Comparison of ENCODE assay signal across 14 cellular contexts in genomic region chr9:137705906-137706305, GRCh38.
A peak's percentile ranks its signal among the peaks of the same experiment; 100 is the strongest.
DNase-seq lines count a peak whose midpoint lies in the region; ATAC-seq, FAIRE-seq and TF ChIP-seq lines count a peak whose summit lies in the region.
"Had no signal": no experiment of that assay in that cellular context is flagged by ENCODE, and none has a peak within 500 bp of the region (broad histone marks: within the 10 kb centered on the region; RNA-seq: fewer than 3 reads in every experiment).

No MANE protein-coding gene starts in this region.

- ATAC-seq in GM18502 (IDR thresholded peaks at IDR 0.05; ENCODE audit: poor library complexity, unreplicated experiment) (peak; percentile 22), HG02642 (IDR thresholded peaks at IDR 0.05; ENCODE audit: poor library complexity, unreplicated experiment) (peak; percentile 11)
- ATAC-seq in activated naive CD8-positive, alpha-beta T cell treated with anti-CD3 and anti-CD28 coated beads, Interleukin-2, amount 10 ng/mL, durations not matched to agents 7 days and 5 days (ENCODE audit: low read depth), result no peak

- no peaks in the 10 kb centered on the region for H3K27me3 Mint-ChIP-seq in activated naive CD8-positive, alpha-beta T cell treated with anti-CD3 and anti-CD28 coated beads, Interleukin-2, amount 10 ng/mL, durations not matched to agents 7 days and 5 days
- H3K27me3 Mint-ChIP-seq in endodermal cell (ENCODE audit: insufficient read depth), result no peaks in the 10 kb centered on the region

- POLR2A ChIA-PET in activated naive CD8-positive, alpha-beta T cell treated with anti-CD3 and anti-CD28 coated beads, Interleukin-2, amount 10 ng/mL, durations not matched to agents 7 days and 5 days (lab: Charles Lee), result no interaction called here

- H3K4me3 ChIP-seq in BLaER1 treated with 17β-estradiol and CSF1 and Interleukin-3, amounts not matched to agents 10 nM and 100 nM, result no peak overlapping the region
- H3K4me3 ChIP-seq in endodermal cell (ENCODE audit: low read length), result no peak overlapping the region
- H3K4me3 ChIP-seq: dorsolateral prefrontal cortex, heart left ventricle, upper lobe of right lung had no signal

- H3K9me3 ChIP-seq in BLaER1 treated with 17β-estradiol and CSF1 and Interleukin-3, amounts not matched to agents 10 nM and 100 nM (replicated peaks in 1 of 11), result peaks cover 31 to 37% (median 35%) of the 10 kb centered on the region in 11 experiments
- peaks cover 25% of the 10 kb centered on the region for H3K9me3 ChIP-seq in endodermal cell (ENCODE audit: control insufficient read depth, low read length)
- H3K9me3 ChIP-seq: BE2C, upper lobe of right lung had no signal

- 92% methylated on average over 10 of the region's 10 CpGs; no CpG with 5 or more reads in 1 of the 2 experiments for WGBS in endodermal cell (ENCODE audit: insufficient coverage in 1 of 2, insufficient read length in 1 of 2), 2 experiments

- TF ChIP-seq POLR2A in H54 (IDR thresholded peaks at IDR 0.05; ENCODE audit: low read depth, low read length), result no peak

- peaks cover 9 to 30% (median 16%) of the 10 kb centered on the region in 10 experiments for H3K4me1 ChIP-seq in BLaER1 treated with 17β-estradiol and CSF1 and Interleukin-3, amounts not matched to agents 10 nM and 100 nM
- H3K4me1 ChIP-seq in endodermal cell (ENCODE audit: control insufficient read depth, insufficient read depth, low read length), result no peaks in the 10 kb centered on the region
- H3K4me1 ChIP-seq: BE2C, upper lobe of right lung had no signal

- peaks cover 6% of the 10 kb centered on the region for H3K9me3 Mint-ChIP-seq in activated naive CD8-positive, alpha-beta T cell treated with anti-CD3 and anti-CD28 coated beads, Interleukin-2, amount 10 ng/mL, durations not matched to agents 7 days and 5 days
- H3K9me3 Mint-ChIP-seq in endodermal cell, result peaks cover 35% of the 10 kb centered on the region

- peak overlapping the region; percentile 30 for H3K4me3 Mint-ChIP-seq in activated naive CD8-positive, alpha-beta T cell treated with anti-CD3 and anti-CD28 coated beads, Interleukin-2, amount 10 ng/mL, durations not matched to agents 7 days and 5 days
- no peak overlapping the region for H3K4me3 Mint-ChIP-seq in endodermal cell

- H3K36me3 ChIP-seq in BLaER1 treated with 17β-estradiol and CSF1 and Interleukin-3, amounts not matched to agents 10 nM and 100 nM, result peaks cover 41 to 65% (median 52%) of the 10 kb centered on the region in 11 experiments
- H3K36me3 ChIP-seq in endodermal cell (ENCODE audit: control insufficient read depth, insufficient read depth, low read length), result peaks cover under 1% of the 10 kb centered on the region

- peaks cover 42% of the 10 kb centered on the region for H3K36me3 Mint-ChIP-seq in activated naive CD8-positive, alpha-beta T cell treated with anti-CD3 and anti-CD28 coated beads, Interleukin-2, amount 10 ng/mL, durations not matched to agents 7 days and 5 days
- peaks cover 34% of the 10 kb centered on the region for H3K36me3 Mint-ChIP-seq in endodermal cell (ENCODE audit: low read depth)

- H3K4me2 ChIP-seq in BLaER1 treated with 17β-estradiol and CSF1 and Interleukin-3, amounts not matched to agents 10 nM and 100 nM, result peak overlapping the region; percentile 2 to 72 (median 50); a peak in 16 of 22 replicates

- no peaks in the 10 kb centered on the region for H3K27me3 ChIP-seq in BLaER1 treated with 17β-estradiol and CSF1 and Interleukin-3, amounts not matched to agents 10 nM and 100 nM
- H3K27me3 ChIP-seq in endodermal cell (ENCODE audit: control insufficient read depth, insufficient read depth, low read length, poor library complexity, severe bottlenecking), result no peaks in the 10 kb centered on the region
- H3K27me3 ChIP-seq: BE2C, dorsolateral prefrontal cortex, heart left ventricle, upper lobe of right lung had no signal

- H3K27ac Mint-ChIP-seq in activated naive CD8-positive, alpha-beta T cell treated with anti-CD3 and anti-CD28 coated beads, Interleukin-2, amount 10 ng/mL, durations not matched to agents 7 days and 5 days, result peak overlapping the region; percentile 55
- no peak overlapping the region for H3K27ac Mint-ChIP-seq in endodermal cell

- TF ChIP-seq CTCF in endodermal cell (conservative IDR thresholded peaks at IDR 0.05), result no peak

- no peak overlapping the region for H3K27ac ChIP-seq in BLaER1 treated with 17β-estradiol and CSF1 and Interleukin-3, amounts not matched to agents 10 nM and 100 nM
- H3K27ac ChIP-seq in endodermal cell (ENCODE audit: low read depth, low read length), result no peak overlapping the region
- H3K27ac ChIP-seq: dorsolateral prefrontal cortex, heart left ventricle, upper lobe of right lung had no signal

- FAIRE-seq in H54 (lab: Jason Lieb, UNC), result no peak

- DNase-seq in activated naive CD8-positive, alpha-beta T cell treated with anti-CD3 and anti-CD28 coated beads, Interleukin-2, amount 10 ng/mL, durations not matched to agents 7 days and 5 days, result no peak
- DNase-seq in H54 (ENCODE audit: insufficient read length, low spot score) (no peak), endodermal cell (no peak), NCI-H1930 (lab: John Stamatoyannopoulos, UW) (no peak), medulla oblongata (ENCODE audit: extremely low spot score) (no peak)
- DNase-seq: BE2C, dorsolateral prefrontal cortex, heart left ventricle, mesendoderm, NCI-H146, upper lobe of right lung had no signal

- peaks cover 59 to 93% (median 81%) of the 10 kb centered on the region in 11 experiments for H4K20me1 ChIP-seq in BLaER1 treated with 17β-estradiol and CSF1 and Interleukin-3, amounts not matched to agents 10 nM and 100 nM

- peaks cover 17% of the 10 kb centered on the region for H3K4me1 Mint-ChIP-seq in activated naive CD8-positive, alpha-beta T cell treated with anti-CD3 and anti-CD28 coated beads, Interleukin-2, amount 10 ng/mL, durations not matched to agents 7 days and 5 days
- peaks cover 3% of the 10 kb centered on the region for H3K4me1 Mint-ChIP-seq in endodermal cell

- no peak overlapping the region; a peak in 1 of 22 replicates for H3K9ac ChIP-seq in BLaER1 treated with 17β-estradiol and CSF1 and Interleukin-3, amounts not matched to agents 10 nM and 100 nM
- H3K9ac ChIP-seq in endodermal cell (ENCODE audit: extremely low read depth, low read length, poor library complexity, severe bottlenecking), result no peak overlapping the region
